ENCODE assay signal across 8 cellular contexts in the genomic region with DNA sequence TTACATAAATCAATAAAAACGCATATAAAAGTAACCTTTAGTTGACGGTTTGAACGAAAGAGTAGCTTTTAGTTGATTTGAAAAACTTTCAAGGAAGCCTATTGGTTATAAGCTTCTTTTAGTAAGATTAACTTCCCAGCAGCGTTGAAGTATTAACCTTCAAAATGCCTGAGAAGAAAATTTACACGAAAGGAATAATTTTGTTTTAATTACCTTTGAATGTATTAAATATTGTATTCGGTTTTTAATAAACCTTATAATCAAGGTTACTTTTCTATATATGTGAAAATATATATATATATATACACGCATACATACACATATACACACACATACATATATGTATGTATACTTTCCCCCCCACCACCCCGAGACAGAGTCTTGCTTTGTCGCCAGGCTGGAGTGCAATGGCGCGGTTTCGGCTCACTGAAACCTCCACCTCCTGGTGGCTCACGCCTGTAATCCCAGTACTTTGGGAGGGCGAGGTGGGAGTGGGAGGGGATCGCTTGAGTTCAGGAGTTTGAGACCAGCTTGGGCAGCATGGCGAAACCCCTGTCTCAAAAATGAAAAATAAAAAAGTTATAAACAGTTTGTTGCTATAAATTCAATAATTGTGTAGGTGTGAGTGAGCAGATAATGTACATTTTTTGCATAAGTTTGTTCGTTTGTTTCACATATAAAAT. TPM values are rescaled to one million over a fixed set of nuclear protein-coding genes. Genes with fewer than 3 reads are reported as not detected.
DNase-seq lines count a peak whose midpoint lies in the region; ATAC-seq and TF ChIP-seq lines count a peak whose summit lies in the region.

No MANE protein-coding gene starts in this region.

- no peak overlapping the region for H2AK5ac ChIP-seq in H9 (ENCODE audit: insufficient read length, low read length)

- H3K9me3 ChIP-seq in H9 (ENCODE audit: control insufficient read depth, low read depth, low read length) = no peaks in the 10 kb centered on the region

- H4K5ac ChIP-seq in H9 (ENCODE audit: insufficient read length, low read depth, low read length) = no peak overlapping the region

- peak; percentile 81 for ATAC-seq in SK-N-SH treated with all-trans-retinoic acid at 6 μM for 48 hours
- peak; percentile 57 for ATAC-seq in left ventricle myocardium superior

- peak overlapping the region; percentile 86 to 92 for H3K4me3 Mint-ChIP-seq in H9
- peak overlapping the region; percentile 96 for H3K4me3 Mint-ChIP-seq in activated naive CD8-positive, alpha-beta T cell

- no peak overlapping the region for H2BK5ac ChIP-seq in H9 (ENCODE audit: insufficient read length, low read length)

- no peak overlapping the region for H4K91ac ChIP-seq in H9 (ENCODE audit: insufficient read length, low read depth, low read length)

- no peak overlapping the region for H3K14ac ChIP-seq in H9 (ENCODE audit: insufficient read depth, low read length)

- H3K4me2 ChIP-seq in H9 (ENCODE audit: insufficient read depth, insufficient read length, low read length) = peak overlapping the region; percentile 97

- peaks cover 5 to 7% of the 10 kb centered on the region in 2 experiments; a peak in 3 of 4 replicates for H3K4me1 Mint-ChIP-seq in H9
- peaks cover 20% of the 10 kb centered on the region for H3K4me1 Mint-ChIP-seq in activated naive CD8-positive, alpha-beta T cell (ENCODE audit: low read depth)

- peak; percentile 65 for TF ChIP-seq CTCF in H9 (conservative IDR thresholded peaks at IDR 0.05)
- peak; percentile 60 for TF ChIP-seq CTCF in NB4 (IDR thresholded peaks at IDR 0.05; ENCODE audit: low read depth, low read length)

- no peaks in the 10 kb centered on the region for H3K9me3 Mint-ChIP-seq in H9
- no peaks in the 10 kb centered on the region for H3K9me3 Mint-ChIP-seq in activated naive CD8-positive, alpha-beta T cell (ENCODE audit: low read depth)

- DNase-seq in DMS114 treated with DMSO at 0.1 percent for 48 hours (lab: John Stamatoyannopoulos, UW; ENCODE audit: unreplicated experiment) = peak; percentile 58
- peak; percentile 74 for DNase-seq in H9
- DNase-seq in NB4 (ENCODE audit: low read depth) = peak; percentile 95
- peak; percentile 60 for DNase-seq in left ventricle myocardium superior
- DNase-seq in renal cortical epithelial cell (ENCODE audit: low read depth) = peak; percentile 46
- DNase-seq in hippocampal formation (lab: John Stamatoyannopoulos, UW) = no peak

- TF ChIP-seq POLR2A in NB4 (IDR thresholded peaks at IDR 0.05; ENCODE audit: extremely low read depth, insufficient read length) = no peak

- no peak overlapping the region for H3K18ac ChIP-seq in H9 (ENCODE audit: insufficient read length, low read depth, low read length)

- no peak overlapping the region for H2BK12ac ChIP-seq in H9 (ENCODE audit: insufficient read length, low read depth, low read length)

- no peak overlapping the region for H3K27ac ChIP-seq in H9 (ENCODE audit: insufficient read length, low read depth, low read length)

- H3K79me1 ChIP-seq in H9 (ENCODE audit: insufficient read depth, low read depth, low read length, poor library complexity, severe bottlenecking) = no peaks in the 10 kb centered on the region

- H3K4ac ChIP-seq in H9 (ENCODE audit: low read depth, low read length) = no peak overlapping the region

- H3K4me3 ChIP-seq in NB4 (ENCODE audit: low read depth, low read length) = peak overlapping the region; percentile 73

- peaks cover 3% of the 10 kb centered on the region for H3K23me2 ChIP-seq in H9 (ENCODE audit: insufficient read length, low read depth, low read length, poor library complexity, severe bottlenecking)

- H4K8ac ChIP-seq in H9 (replicated peaks; ENCODE audit: insufficient read length, low read depth, low read length) = no peak overlapping the region

- H2BK120ac ChIP-seq in H9 (ENCODE audit: low read depth, low read length, poor library complexity, severe bottlenecking) = no peak overlapping the region

- H2BK15ac ChIP-seq in H9 (ENCODE audit: low read depth, low read length) = no peak overlapping the region; the same call in 1 of the 2 replicates

- no peaks in the 10 kb centered on the region for H3K4me1 ChIP-seq in H9 (ENCODE audit: insufficient read depth, low read length)

- no CpG with 5 or more reads among the region's 17 CpGs for WGBS in H9 (ENCODE audit: extremely low coverage, insufficient read length, low lambda C conversion rate)

- H3T11ph ChIP-seq in H9 (ENCODE audit: low read length) = no peak overlapping the region

- H3K27me3 Mint-ChIP-seq in H9 (ENCODE audit: low read depth) = peaks cover 9% of the 10 kb centered on the region; the same call in 1 of the 2 replicates
- H3K27me3 Mint-ChIP-seq in activated naive CD8-positive, alpha-beta T cell = no peaks in the 10 kb centered on the region

- no peaks in the 10 kb centered on the region for H4K20me1 ChIP-seq in H9 (ENCODE audit: control insufficient read depth, insufficient read depth, insufficient read length)

- H2AFZ ChIP-seq in H9 (ENCODE audit: low read length) = peak overlapping the region; percentile 45

- H3K27me3 ChIP-seq in H9 (ENCODE audit: insufficient read depth, low read length) = no peaks in the 10 kb centered on the region

- H3K56ac ChIP-seq in H9 (ENCODE audit: insufficient read length, low read depth, low read length) = no peak overlapping the region

- no peak overlapping the region for H2BK20ac ChIP-seq in H9 (ENCODE audit: low read depth, low read length, poor library complexity, severe bottlenecking)

- no peak overlapping the region for H3K27ac Mint-ChIP-seq in H9
- peak overlapping the region; percentile 100 for H3K27ac Mint-ChIP-seq in activated naive CD8-positive, alpha-beta T cell

- peak overlapping the region; percentile 41 for H3K9ac ChIP-seq in H9 (ENCODE audit: extremely low read depth, insufficient read length, low read length)

- intact Hi-C loops in left ventricle myocardium superior (cut with micrococcal nuclease) = loop anchor here (2.0 kb wide), 1 partner anchor 57 kb away; a partner anchor contains a TSS

- H3K79me2 ChIP-seq in H9 (ENCODE audit: insufficient read depth, low read length) = no peaks in the 10 kb centered on the region

- H3K36me3 Mint-ChIP-seq in H9 (ENCODE audit: insufficient read depth in 1 of 3, low read depth in 3 of 3) = no peaks in the 10 kb centered on the region
- no peaks in the 10 kb centered on the region for H3K36me3 Mint-ChIP-seq in activated naive CD8-positive, alpha-beta T cell

- no peak overlapping the region for H3K23ac ChIP-seq in H9 (ENCODE audit: insufficient read length, low read depth, low read length)

TF ChIP-seq in SK-N-SH treated with all-trans-retinoic acid at 6 μM for 48 hours, 23 proteins besides CTCF, POLR2A, EP300 and RAD21:
- TF ChIP-seq ZNF70 (CRISPR knock-in tag; IDR thresholded peaks at IDR 0.05) (no peak), ZNF565 (CRISPR knock-in tag; conservative IDR thresholded peaks at IDR 0.05; ENCODE audit: low read depth) (no peak), OSR1 (CRISPR knock-in tag; IDR thresholded peaks at IDR 0.05) (no peak), CSDC2 (CRISPR knock-in tag; IDR thresholded peaks at IDR 0.05) (no peak), TOX (CRISPR knock-in tag; IDR thresholded peaks at IDR 0.05; ENCODE audit: borderline replicate concordance) (no peak), GLIS3 (CRISPR knock-in tag; IDR thresholded peaks at IDR 0.05) (no peak), ISL1 (CRISPR knock-in tag; IDR thresholded peaks at IDR 0.05) (no peak; the same call in 1 of the 2 replicates), BACH2 (CRISPR knock-in tag; IDR thresholded peaks at IDR 0.05; ENCODE audit: borderline replicate concordance) (no peak), ZC3H10 (CRISPR knock-in tag; IDR thresholded peaks at IDR 0.05) (no peak)
- TF ChIP-seq, protein P1, sequence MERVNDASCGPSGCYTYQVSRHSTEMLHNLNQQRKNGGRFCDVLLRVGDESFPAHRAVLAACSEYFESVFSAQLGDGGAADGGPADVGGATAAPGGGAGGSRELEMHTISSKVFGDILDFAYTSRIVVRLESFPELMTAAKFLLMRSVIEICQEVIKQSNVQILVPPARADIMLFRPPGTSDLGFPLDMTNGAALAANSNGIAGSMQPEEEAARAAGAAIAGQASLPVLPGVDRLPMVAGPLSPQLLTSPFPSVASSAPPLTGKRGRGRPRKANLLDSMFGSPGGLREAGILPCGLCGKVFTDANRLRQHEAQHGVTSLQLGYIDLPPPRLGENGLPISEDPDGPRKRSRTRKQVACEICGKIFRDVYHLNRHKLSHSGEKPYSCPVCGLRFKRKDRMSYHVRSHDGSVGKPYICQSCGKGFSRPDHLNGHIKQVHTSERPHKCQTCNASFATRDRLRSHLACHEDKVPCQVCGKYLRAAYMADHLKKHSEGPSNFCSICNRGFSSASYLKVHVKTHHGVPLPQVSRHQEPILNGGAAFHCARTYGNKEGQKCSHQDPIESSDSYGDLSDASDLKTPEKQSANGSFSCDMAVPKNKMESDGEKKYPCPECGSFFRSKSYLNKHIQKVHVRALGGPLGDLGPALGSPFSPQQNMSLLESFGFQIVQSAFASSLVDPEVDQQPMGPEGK (CRISPR knock-in tag; IDR thresholded peaks at IDR 0.05; ENCODE audit: borderline replicate concordance) = no peak

RNA-seq across cellular contexts. Expression of a gene that starts 57.6 kb away (rescaled TPM):
- 39.4 and 41.3 TPM in 2 replicates for total RNA-seq in H9 (2021)
- total RNA-seq in left ventricle myocardium superior = 1.1 TPM
- 7.9 and 10.1 TPM in 2 replicates for total RNA-seq in renal cortical epithelial cell

Comparison
In these comparisons a context has a peak if more than half of its experiments do, and no peak if none do; other contexts are left out.
1. DNase-seq: peak in DMS114 treated with DMSO at 0.1 percent for 48 hours (single experiment), H9 (single experiment), NB4 (single experiment), left ventricle myocardium superior (single experiment) and renal cortical epithelial cell (single experiment); none in hippocampal formation (0 of 2).